Comparison of ENCODE assay signal across 8 cellular contexts in genomic region chr7:521221-522070, GRCh38. TPM values are rescaled to one million over a fixed set of nuclear protein-coding genes. Genes with fewer than 3 reads are reported as not detected.
DNase-seq lines count a peak whose midpoint lies in the region; ATAC-seq, FAIRE-seq and TF ChIP-seq lines count a peak whose summit lies in the region.

No MANE protein-coding gene starts in this region.

- ATAC-seq in DND-41 (ENCODE audit: insufficient read depth, low read depth) = no peak
- peak; percentile 1 to 30 for ATAC-seq in lower lobe of right lung
- ATAC-seq in GM21390 (IDR thresholded peaks at IDR 0.05; ENCODE audit: unreplicated experiment) = no peak

- peaks cover 21% of the 10 kb centered on the region for H3K27me3 ChIP-seq in DND-41 (ENCODE audit: insufficient read depth, low read length, poor library complexity)
- H3K27me3 ChIP-seq in bronchial epithelial cell (ENCODE audit: control insufficient read depth, insufficient read depth, low read length) = no peaks in the 10 kb centered on the region
- peaks cover 36% of the 10 kb centered on the region for H3K27me3 ChIP-seq in lower lobe of right lung (ENCODE audit: low read depth)
- H3K27me3 ChIP-seq in tibial artery = no peaks in the 10 kb centered on the region

- H3K4me1 ChIP-seq in DND-41 (ENCODE audit: insufficient read depth, low read length) = peaks cover 45% of the 10 kb centered on the region
- H3K4me1 ChIP-seq in lower lobe of right lung = peaks cover 47% of the 10 kb centered on the region
- peaks cover 0 to 55% (median 36%) of the 10 kb centered on the region in 4 donors for H3K4me1 ChIP-seq in tibial artery

- H3K4me2 ChIP-seq in DND-41 (ENCODE audit: insufficient read depth, low read length) = peak overlapping the region; percentile 95

- H3K36me3 ChIP-seq in DND-41 (ENCODE audit: insufficient read depth, low read length) = no peaks in the 10 kb centered on the region; the same call in 1 of the 2 replicates
- no peaks in the 10 kb centered on the region for H3K36me3 ChIP-seq in bronchial epithelial cell (ENCODE audit: control insufficient read depth, insufficient read depth, low read length)
- H3K36me3 ChIP-seq in lower lobe of right lung = no peaks in the 10 kb centered on the region
- no peaks in the 10 kb centered on the region for H3K36me3 ChIP-seq in tibial artery

- no peak overlapping the region for H3K27ac ChIP-seq in DND-41 (ENCODE audit: low read length)
- H3K27ac ChIP-seq in lower lobe of right lung = peak overlapping the region; percentile 18
- peak overlapping the region; percentile 90 to 99 for H3K27ac ChIP-seq in tibial artery

- FAIRE-seq in bronchial epithelial cell (lab: Jason Lieb, UNC) (no peak), H54 (lab: Jason Lieb, UNC) (no peak)

- TF ChIP-seq CTCF in DND-41 (IDR thresholded peaks at IDR 0.05; ENCODE audit: borderline replicate concordance, extremely low read depth, low read length, poor library complexity, severe bottlenecking) = no peak
- TF ChIP-seq CTCF in LNCaP clone FGC (IDR thresholded peaks at IDR 0.05; ENCODE audit: control insufficient read depth, extremely low read depth, insufficient read depth) = no peak
- TF ChIP-seq CTCF in bronchial epithelial cell (IDR thresholded peaks at IDR 0.05; ENCODE audit: insufficient read depth, low read length, severe bottlenecking) = no peak
- TF ChIP-seq CTCF in lower lobe of right lung (IDR thresholded peaks at IDR 0.05) = no peak
- TF ChIP-seq CTCF in tibial artery (IDR thresholded peaks at IDR 0.05) = no peak

- H3K9me3 ChIP-seq in DND-41 (ENCODE audit: insufficient read depth, low read length, severe bottlenecking) (no peaks in the 10 kb centered on the region), lower lobe of right lung (no peaks in the 10 kb centered on the region), tibial artery (peaks cover 0 to 7% (median 5%) of the 10 kb centered on the region in 3 donors)

- TF ChIP-seq POLR2A in H54 (IDR thresholded peaks at IDR 0.05; ENCODE audit: low read depth, low read length) = no peak

- H3K4me3 ChIP-seq in DND-41 (ENCODE audit: low read depth in 1 of 2, low read length in 2 of 2) (peak overlapping the region in 1 of 2 experiments; percentile 42; a peak in 2 of 4 replicates), LNCaP clone FGC (ENCODE audit: low read depth, low read length) (peak overlapping the region; percentile 43), bronchial epithelial cell (ENCODE audit: low read depth, low read length) (peak overlapping the region; percentile 32), lower lobe of right lung (peak overlapping the region; percentile 57), tibial artery (peak overlapping the region; percentile 47 to 96)

- intact Hi-C loops in lower lobe of right lung (cut with DNase I) = no loop called here
- intact Hi-C loops in tibial artery (cut with DNase I; ENCODE audit: low total_unique reads) = no loop called here

- peak overlapping the region; percentile 24; the same call in 1 of the 2 replicates for H3K9ac ChIP-seq in DND-41 (ENCODE audit: low read depth, low read length)

- H4K20me1 ChIP-seq in DND-41 (ENCODE audit: insufficient read depth, low read length) = peaks cover 32% of the 10 kb centered on the region

- H3K79me2 ChIP-seq in DND-41 (ENCODE audit: insufficient read depth, low read length) = peaks cover 27% of the 10 kb centered on the region

- DNase-seq in DND-41 (peak; percentile 20), LNCaP clone FGC (ENCODE audit: low read depth) (no peak), bronchial epithelial cell (ENCODE audit: low read depth) (no peak), lower lobe of right lung (peak; percentile 78), tibial artery (peak; percentile 52 to 87), NCI-H1694 (lab: John Stamatoyannopoulos, UW) (no peak), H54 (ENCODE audit: insufficient read length, low spot score) (no peak)

- H2AFZ ChIP-seq in DND-41 (ENCODE audit: low read depth, low read length) = no peak overlapping the region

RNA-seq across cellular contexts. Expression of gene PDGFA, which starts 1.8 kb away (rescaled TPM):
- total RNA-seq in bronchial epithelial cell (55.8 and 64.8 TPM in 2 replicates), lower lobe of right lung (27.1 TPM)

Comparison
In these comparisons a context has a peak if more than half of its experiments do, and no peak if none do; other contexts are left out.
1. ATAC-seq: peak in lower lobe of right lung (2 of 2); none in DND-41 (single experiment) and GM21390 (single experiment).
2. DNase-seq: peak in DND-41 (single experiment), lower lobe of right lung (single experiment) and tibial artery (2 of 2); none in LNCaP clone FGC (single experiment), bronchial epithelial cell (single experiment), NCI-H1694 (single experiment) and H54 (single experiment).